10 cellular contexts compared by ENCODE assay signal in genomic region chr2:88831792-88832248, GRCh38.
DNase-seq lines count a peak whose midpoint lies in the region; ATAC-seq and TF ChIP-seq lines count a peak whose summit lies in the region.
"Had no signal": no experiment of that assay in that cellular context is flagged by ENCODE, and none has a peak within 500 bp of the region (broad histone marks: within the 10 kb centered on the region; RNA-seq: fewer than 3 reads in every experiment).

No MANE protein-coding gene starts in this region.

- intact Hi-C loops in activated CD4-positive, alpha-beta memory T cell treated with anti-CD3 and anti-CD28 coated beads for 36 hours (cut with micrococcal nuclease): no loop called here
- intact Hi-C loops in left cardiac atrium (cut with DNase I): no loop called here

- peak overlapping the region; percentile 16; the same call in 1 of the 2 replicates for H3K4me2 ChIP-seq in MM.1S (ENCODE audit: low read depth, low read length)

- H4K20me1 ChIP-seq in MM.1S (ENCODE audit: insufficient read depth, low read length): no peaks in the 10 kb centered on the region

- H3K4me1 ChIP-seq in MM.1S (ENCODE audit: low read length): no peaks in the 10 kb centered on the region
- H3K4me1 ChIP-seq: SJSA1 had no signal

- in situ Hi-C loops in GM13977 (cut with MboI; ENCODE audit: low pct_unique_long_range_greater_than_20kb, low sequenced_read_pairs, unreplicated experiment): no loop called here

- no peaks in the 10 kb centered on the region for H3K27me3 ChIP-seq in MM.1S (replicated peaks; ENCODE audit: insufficient read depth, low read length)
- H3K27me3 ChIP-seq: neutrophil, SJSA1 had no signal

- no peaks in the 10 kb centered on the region for H3K9me2 ChIP-seq in MM.1S (replicated peaks; ENCODE audit: insufficient read depth, low read length)

- no peak overlapping the region for H3K4me3 Mint-ChIP-seq in activated CD4-positive, alpha-beta memory T cell treated with anti-CD3 and anti-CD28 coated beads for 36 hours

- DNase-seq in AG09309 (ENCODE audit: low read depth) (no peak), GM13977 (ENCODE audit: low spot score) (peak; percentile 70), MM.1S (peak; percentile 72), left cardiac atrium (peak; percentile 42), NCI-H1436 (lab: John Stamatoyannopoulos, UW) (no peak)
- DNase-seq in activated CD4-positive, alpha-beta memory T cell treated with anti-CD3 and anti-CD28 coated beads for 36 hours: peak; percentile 67
- DNase-seq in stimulated activated CD4-positive, alpha-beta T cell treated with anti-CD3 and anti-CD28 coated beads, Interleukin-4, amount 100 ng/mL, for 1 hour: peak; percentile 38

- no peaks in the 10 kb centered on the region for H3K79me2 ChIP-seq in MM.1S (ENCODE audit: low read length)

- no peaks in the 10 kb centered on the region for H3K36me3 ChIP-seq in MM.1S (replicated peaks; ENCODE audit: insufficient read depth, low read length)
- H3K36me3 ChIP-seq: neutrophil, SJSA1 had no signal

- POLR2A ChIA-PET in activated CD4-positive, alpha-beta memory T cell treated with anti-CD3 and anti-CD28 coated beads for 36 hours (lab: Charles Lee): no interaction called here

- no peaks in the 10 kb centered on the region for H3K4me1 Mint-ChIP-seq in activated CD4-positive, alpha-beta memory T cell treated with anti-CD3 and anti-CD28 coated beads for 36 hours (ENCODE audit: low read depth)

- CTCF ChIA-PET in activated CD4-positive, alpha-beta memory T cell treated with anti-CD3 and anti-CD28 coated beads for 36 hours (lab: Charles Lee): interaction anchor here (0.6 to 1.9 kb wide), 13 partner anchors 8 to 87 kb away, joined by 3 to 7 read pairs (median 3); no protein-coding TSS in a partner anchor

- no peaks in the 10 kb centered on the region for H3K9me3 ChIP-seq in MM.1S (replicated peaks; ENCODE audit: insufficient read depth, low read length)
- H3K9me3 ChIP-seq: neutrophil, SJSA1 had no signal

- H3K9ac ChIP-seq in MM.1S (ENCODE audit: low read length): no peak overlapping the region

- no peaks in the 10 kb centered on the region for H3K9me3 Mint-ChIP-seq in activated CD4-positive, alpha-beta memory T cell treated with anti-CD3 and anti-CD28 coated beads for 36 hours

- no peak overlapping the region for H3K27ac Mint-ChIP-seq in activated CD4-positive, alpha-beta memory T cell treated with anti-CD3 and anti-CD28 coated beads for 36 hours

- no peaks in the 10 kb centered on the region for H3K36me3 Mint-ChIP-seq in activated CD4-positive, alpha-beta memory T cell treated with anti-CD3 and anti-CD28 coated beads for 36 hours

- H2AFZ ChIP-seq in MM.1S (ENCODE audit: low read length): peak overlapping the region; percentile 29; the same call in 1 of the 2 replicates

- peaks cover 5% of the 10 kb centered on the region for H3K27me3 Mint-ChIP-seq in activated CD4-positive, alpha-beta memory T cell treated with anti-CD3 and anti-CD28 coated beads for 36 hours

- TF ChIP-seq CTCF in AG09309 (IDR thresholded peaks at IDR 0.05; ENCODE audit: control insufficient read depth, insufficient read depth, low read depth, low read length, missing control alignments) (peak; percentile 64), GM13977 (IDR thresholded peaks at IDR 0.05; ENCODE audit: extremely low read depth, insufficient read depth, missing control alignments) (peak; percentile 96), MM.1S (IDR thresholded peaks at IDR 0.05; ENCODE audit: low read length) (peak; percentile 89)

- H3K4me3 ChIP-seq in AG09309 (ENCODE audit: control insufficient read depth, low read depth, low read length) (no peak overlapping the region), MM.1S (ENCODE audit: low read length) (no peak overlapping the region)
- H3K4me3 ChIP-seq: SJSA1 had no signal

- ATAC-seq in HG02571 (IDR thresholded peaks at IDR 0.05; ENCODE audit: unreplicated experiment) (peak; percentile 71), left cardiac atrium (peak; percentile 35 to 54)

- no peaks in the 10 kb centered on the region for H3F3A ChIP-seq in MM.1S (ENCODE audit: insufficient read depth, low read length)

- no peak overlapping the region for H3K27ac ChIP-seq in MM.1S (ENCODE audit: low read length)
- H3K27ac ChIP-seq: neutrophil, SJSA1 had no signal

Comparison
In these comparisons a context has a peak if more than half of its experiments do, and no peak if none do; other contexts are left out.
1. DNase-seq: peak in GM13977 (single experiment), MM.1S (single experiment), activated CD4-positive, alpha-beta memory T cell treated with anti-CD3 and anti-CD28 coated beads for 36 hours (single experiment), left cardiac atrium (single experiment) and stimulated activated CD4-positive, alpha-beta T cell treated with anti-CD3 and anti-CD28 coated beads, Interleukin-4, amount 100 ng/mL, for 1 hour (single experiment); none in AG09309 (single experiment) and NCI-H1436 (single experiment).
2. Peak in every context shown above with its lines, with median percentiles within 50 percentile points of each other: CTCF ChIP-seq.